ENCODE assay signal across 10 cellular contexts in genomic region chr7:92737706-92738105, GRCh38.
DNase-seq lines count a peak whose midpoint lies in the region; ATAC-seq, FAIRE-seq and TF ChIP-seq lines count a peak whose summit lies in the region.
"Had no signal": no experiment of that assay in that cellular context is flagged by ENCODE, and none has a peak within 500 bp of the region (broad histone marks: within the 10 kb centered on the region; RNA-seq: fewer than 3 reads in every experiment).

No MANE protein-coding gene starts in this region.

- DNase-seq in NCI-H748 (lab: John Stamatoyannopoulos, UW; ENCODE audit: unreplicated experiment) (no peak), Peyer's patch (no peak)
- DNase-seq in activated naive CD4-positive, alpha-beta T cell treated with anti-CD3 and anti-CD28 coated beads, Interleukin-2, amount 50 U/mL, for 16 hours: no peak
- DNase-seq: activated CD4-positive, alpha-beta T cell treated with anti-CD3 and anti-CD28 coated beads, Interleukin-2, amount 10 ng/mL, durations not matched to agents 7 days and 5 days; foreskin melanocyte; OCI-M1 had no signal

- H3K4me3 ChIP-seq in Peyer's patch: no peak overlapping the region

- no peaks in the 10 kb centered on the region for H3K27me3 ChIP-seq in Peyer's patch

- ATAC-seq in GM18861 (IDR thresholded peaks at IDR 0.05; ENCODE audit: unreplicated experiment) (peak; percentile 74), GM21423 (IDR thresholded peaks at IDR 0.05; ENCODE audit: unreplicated experiment) (peak; percentile 91), HG03095 (IDR thresholded peaks at IDR 0.05; ENCODE audit: unreplicated experiment) (peak; percentile 93)

- no peak for TF ChIP-seq POLR2A in Peyer's patch (IDR thresholded peaks at IDR 0.05)

- peak; percentile 99 for FAIRE-seq in endometrium (lab: Jason Lieb, UNC)

- H3K27ac ChIP-seq in Peyer's patch: no peak overlapping the region

- H3K36me3 ChIP-seq in Peyer's patch: no peaks in the 10 kb centered on the region

- no peak for TF ChIP-seq CTCF in Peyer's patch (IDR thresholded peaks at IDR 0.05)

- H3K9me3 ChIP-seq in Peyer's patch: no peaks in the 10 kb centered on the region

- H3K4me1 ChIP-seq in Peyer's patch: no peaks in the 10 kb centered on the region
